ENCODE assay signal across 22 cellular contexts in genomic region chr2:177876950-177877349, GRCh38.
"Had no signal": no experiment of that assay in that cellular context is flagged by ENCODE, and none has a peak within 500 bp of the region (broad histone marks: within the 10 kb centered on the region; RNA-seq: fewer than 3 reads in every experiment).

No MANE protein-coding gene starts in this region.

- H3K27ac ChIP-seq: coronary artery, dorsolateral prefrontal cortex, esophagus muscularis mucosa, foreskin keratinocyte, gastroesophageal sphincter, heart right ventricle, left ventricle myocardium inferior, lower lobe of right lung had no signal

- H3K36me3 ChIP-seq: esophagus muscularis mucosa, gastroesophageal sphincter, heart right ventricle, left ventricle myocardium inferior, lower lobe of right lung had no signal

- H3K9me3 ChIP-seq: esophagus muscularis mucosa, gastroesophageal sphincter, lower lobe of right lung, mucosa of descending colon had no signal

- H3K27me3 ChIP-seq: dorsolateral prefrontal cortex, esophagus muscularis mucosa, foreskin keratinocyte, gastroesophageal sphincter, heart right ventricle had no signal

- H3K4me1 Mint-ChIP-seq: mesothelial cell of epicardium, naive B cell had no signal

- H3K36me3 Mint-ChIP-seq: mesothelial cell of epicardium, naive B cell had no signal

- FAIRE-seq: colon, endothelial cell of umbilical vein, frontal cortex, islet of Langerhans, keratinocyte had no signal

- H3K4me3 Mint-ChIP-seq: mesothelial cell of epicardium, naive B cell had no signal

- H3K4me1 ChIP-seq: esophagus muscularis mucosa, foreskin keratinocyte, gastroesophageal sphincter, lower lobe of right lung had no signal

- H3K27ac Mint-ChIP-seq: mesothelial cell of epicardium, naive B cell had no signal

- ATAC-seq: foreskin keratinocyte, gastroesophageal sphincter, heart right ventricle, left cardiac atrium, lower lobe of right lung, mucosa of descending colon had no signal

- H3K4me3 ChIP-seq: coronary artery, dorsolateral prefrontal cortex, esophagus muscularis mucosa, gastroesophageal sphincter, heart right ventricle, left ventricle myocardium inferior, lower lobe of right lung, mucosa of descending colon had no signal

- DNase-seq: dermis blood vessel endothelial cell; dorsolateral prefrontal cortex; effector CD4-positive, alpha-beta T cell; effector memory CD4-positive, alpha-beta T cell; foreskin keratinocyte; heart right ventricle; hippocampal formation; left cardiac atrium; left ventricle myocardium inferior; lower lobe of right lung; mesenchymal stem cell; mucosa of descending colon; naive B cell had no signal
